In the genomic region with DNA sequence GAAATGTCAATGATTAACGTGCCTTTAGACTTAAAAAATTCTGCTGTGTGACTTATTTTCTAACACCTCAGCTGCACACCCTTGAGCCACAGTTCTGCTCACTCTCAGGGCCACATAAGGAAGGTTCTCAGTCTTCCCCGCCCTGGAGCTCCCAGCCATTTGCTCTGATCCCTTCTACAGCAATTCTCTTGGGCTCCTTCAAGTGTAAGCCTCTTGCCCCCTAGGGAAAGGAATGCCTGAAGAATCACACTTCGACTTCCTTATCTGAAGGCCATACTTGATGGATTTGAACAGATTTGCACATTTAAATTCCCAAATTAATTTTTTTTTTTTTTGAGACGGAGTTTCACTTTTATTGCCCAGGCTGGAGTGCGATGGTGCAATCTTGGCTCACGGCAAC, we compare ENCODE assay signal across 29 cellular contexts. TPM values are rescaled to one million over a fixed set of nuclear protein-coding genes. Genes with fewer than 3 reads are reported as not detected.
A peak's percentile ranks its signal among the peaks of the same experiment; 100 is the strongest.
DNase-seq lines count a peak whose midpoint lies in the region; ATAC-seq and TF ChIP-seq lines count a peak whose summit lies in the region.
"Had no signal": no experiment of that assay in that cellular context is flagged by ENCODE, and none has a peak within 500 bp of the region (broad histone marks: within the 10 kb centered on the region; RNA-seq: fewer than 3 reads in every experiment).

No MANE protein-coding gene starts in this region.

- H3K36me3 Mint-ChIP-seq in immature natural killer cell = peaks cover 11 to 21% (median 18%) of the 10 kb centered on the region in 3 donors

- peaks cover 53 to 55% of the 10 kb centered on the region in 2 donors for H3K4me1 Mint-ChIP-seq in immature natural killer cell
- H3K4me1 Mint-ChIP-seq: mesothelial cell of epicardium had no signal

- H3K27ac Mint-ChIP-seq in immature natural killer cell = peak overlapping the region in 5 of 6 donors; percentile 40 to 78 (median 62)
- H3K27ac Mint-ChIP-seq: activated CD4-positive, alpha-beta T cell treated with anti-CD3 and anti-CD28 coated beads for 36 hours; mesothelial cell of epicardium had no signal

- H3K36me3 ChIP-seq in right atrium auricular region (no peaks in the 10 kb centered on the region), heart left ventricle (no peaks in the 10 kb centered on the region), ovary (no peaks in the 10 kb centered on the region), upper lobe of left lung (no peaks in the 10 kb centered on the region)
- H3K36me3 ChIP-seq: adrenal gland, esophagus muscularis mucosa, pancreas, Peyer's patch had no signal

- H3K4me3 ChIP-seq in right atrium auricular region (no peak overlapping the region), heart left ventricle (no peak overlapping the region), ovary (no peak overlapping the region), upper lobe of left lung (no peak overlapping the region)
- H3K4me3 ChIP-seq: adrenal gland, esophagus muscularis mucosa, heart right ventricle, pancreas, Peyer's patch, smooth muscle cell had no signal

- H3K9me3 Mint-ChIP-seq in immature natural killer cell = peaks cover 0 to 18% (median 4%) of the 10 kb centered on the region in 6 donors

- peaks cover 0 to 12% of the 10 kb centered on the region in 2 donors for H3K9me3 ChIP-seq in right atrium auricular region
- peaks cover 0 to 24% (median 8%) of the 10 kb centered on the region in 12 donors for H3K9me3 ChIP-seq in heart left ventricle
- no peaks in the 10 kb centered on the region for H3K9me3 ChIP-seq in ovary
- H3K9me3 ChIP-seq in upper lobe of left lung = peaks cover 0 to 3% (median 0%) of the 10 kb centered on the region in 4 donors
- H3K9me3 ChIP-seq: adrenal gland, pancreas, Peyer's patch had no signal

- H3K27me3 ChIP-seq in right atrium auricular region (no peaks in the 10 kb centered on the region), heart left ventricle (no peaks in the 10 kb centered on the region), ovary (no peaks in the 10 kb centered on the region), upper lobe of left lung (no peaks in the 10 kb centered on the region)
- H3K27me3 ChIP-seq: adrenal gland, esophagus muscularis mucosa, foreskin keratinocyte, heart right ventricle, pancreas, Peyer's patch had no signal

- intact Hi-C loops in heart left ventricle (cut with DNase I) = no loop called here
- intact Hi-C loops in ovary (cut with DNase I) = no loop called here

- H3K4me3 Mint-ChIP-seq in immature natural killer cell = no peak overlapping the region
- H3K4me3 Mint-ChIP-seq: activated CD4-positive, alpha-beta T cell treated with anti-CD3 and anti-CD28 coated beads for 36 hours; mesothelial cell of epicardium; naive B cell had no signal

- no peak for ATAC-seq in heart left ventricle
- no peak for ATAC-seq in upper lobe of left lung (ENCODE audit: low FRiP score in 2 of 2)
- ATAC-seq: activated CD4-positive, alpha-beta T cell treated with anti-CD3 and anti-CD28 coated beads for 36 hours; foreskin keratinocyte; heart right ventricle had no signal

- no peaks in the 10 kb centered on the region for H3K4me1 ChIP-seq in right atrium auricular region
- H3K4me1 ChIP-seq in heart left ventricle = no peaks in the 10 kb centered on the region
- H3K4me1 ChIP-seq in ovary (ENCODE audit: insufficient read depth) = no peaks in the 10 kb centered on the region
- no peaks in the 10 kb centered on the region for H3K4me1 ChIP-seq in upper lobe of left lung
- H3K4me1 ChIP-seq: adrenal gland, foreskin keratinocyte, heart right ventricle, pancreas, Peyer's patch had no signal

- POLR2A ChIA-PET in RWPE1 (lab: Yijun Ruan, JAX; ENCODE audit: low non-redundant PET) = no interaction called here

- 90 to 94% (median 92%) methylated on average over 6 of the region's 6 CpGs for WGBS in heart left ventricle, 4 donors
- 90 to 91% (median 91%) methylated on average over 6 of the region's 6 CpGs for WGBS in ovary, 3 donors
- WGBS in upper lobe of left lung, 2 donors = 85 to 91% methylated on average over 6 of the region's 6 CpGs

- CTCF ChIA-PET in RWPE1 (lab: Yijun Ruan, JAX) = no interaction called here

- TF ChIP-seq CTCF in right atrium auricular region (IDR thresholded peaks at IDR 0.05) = no peak
- no peak for TF ChIP-seq CTCF in heart left ventricle (IDR thresholded peaks at IDR 0.05)
- no peak for TF ChIP-seq CTCF in RWPE1 (conservative IDR thresholded peaks at IDR 0.05; ENCODE audit: low read depth)
- TF ChIP-seq CTCF in ovary (IDR thresholded peaks at IDR 0.05) = no peak
- TF ChIP-seq CTCF in upper lobe of left lung (IDR thresholded peaks at IDR 0.05) = no peak

- TF ChIP-seq POLR2A in heart left ventricle (IDR thresholded peaks at IDR 0.05) = no peak
- no peak for TF ChIP-seq POLR2A in ovary (IDR thresholded peaks at IDR 0.05)
- no peak for TF ChIP-seq POLR2A in upper lobe of left lung (IDR thresholded peaks at IDR 0.05)

- H3K27me3 Mint-ChIP-seq in immature natural killer cell (ENCODE audit: low read depth in 3 of 3) = peaks cover 8 to 35% (median 13%) of the 10 kb centered on the region in 3 donors
- H3K27me3 Mint-ChIP-seq: activated CD4-positive, alpha-beta T cell treated with anti-CD3 and anti-CD28 coated beads for 36 hours; naive B cell had no signal

- DNase-seq in right atrium auricular region (ENCODE audit: low spot score) (peak; percentile 40), heart left ventricle (no peak), RWPE1 (ENCODE audit: low spot score) (no peak), immature natural killer cell (no peak), foreskin melanocyte (no peak), ovary (no peak), upper lobe of left lung (no peak)
- DNase-seq: activated CD4-positive, alpha-beta T cell treated with anti-CD3 and anti-CD28 coated beads for 36 hours; activated gamma-delta T cell treated with Interleukin-2 at 50 U/mL for 16 hours; central memory CD4-positive, alpha-beta T cell; dermis blood vessel endothelial cell; DMS53; foreskin keratinocyte; heart right ventricle; IMR-90; MV-4-11; naive B cell; NCI-H146; NCI-H2107; NCI-H446; NCI-H748 treated with DMSO at 0.1 percent for 48 hours; SIG-M5; stimulated activated naive CD4-positive, alpha-beta T cell had no signal

- no peak for TF ChIP-seq EP300 in ovary (IDR thresholded peaks at IDR 0.05)
- no peak for TF ChIP-seq EP300 in upper lobe of left lung (IDR thresholded peaks at IDR 0.05)

- H3K27ac ChIP-seq in right atrium auricular region (no peak overlapping the region), heart left ventricle (no peak overlapping the region), RWPE1 (peak overlapping the region; percentile 64), ovary (no peak overlapping the region), upper lobe of left lung (no peak overlapping the region)
- H3K27ac ChIP-seq: adrenal gland, esophagus muscularis mucosa, foreskin keratinocyte, heart right ventricle, pancreas, Peyer's patch had no signal

RNA-seq across cellular contexts. Expression of gene RASA3, which starts 44.2 kb away (rescaled TPM):
- 10 to 100 TPM; 10.2 to 13.2 TPM for total RNA-seq in right atrium auricular region
- total RNA-seq in heart left ventricle = 10 to 100 TPM in 5 of 9 donors, 1 to 10 TPM in 4; 7.2 to 24.2 (median 10.5) TPM
- 1 to 10 TPM; 4.8 to 9.0 TPM for polyA plus RNA-seq in heart left ventricle
- 100 to 1,000 TPM in 1 of 3 donors, 10 to 100 TPM in 2; 37.4 to 153 (median 64.8) TPM for polyA plus RNA-seq in immature natural killer cell
- total RNA-seq in ovary = 10 to 100 TPM in 3 of 7 donors, 1 to 10 TPM in 4; 5.4 to 16.9 (median 9.4) TPM
- polyA plus RNA-seq in ovary = 1 to 10 TPM; 6.8 to 9.8 TPM
- total RNA-seq in upper lobe of left lung = 10 to 100 TPM; 11.4 to 52.4 (median 18.4) TPM
